Comparison of ENCODE assay signal across 1 cellular context in the genomic region with DNA sequence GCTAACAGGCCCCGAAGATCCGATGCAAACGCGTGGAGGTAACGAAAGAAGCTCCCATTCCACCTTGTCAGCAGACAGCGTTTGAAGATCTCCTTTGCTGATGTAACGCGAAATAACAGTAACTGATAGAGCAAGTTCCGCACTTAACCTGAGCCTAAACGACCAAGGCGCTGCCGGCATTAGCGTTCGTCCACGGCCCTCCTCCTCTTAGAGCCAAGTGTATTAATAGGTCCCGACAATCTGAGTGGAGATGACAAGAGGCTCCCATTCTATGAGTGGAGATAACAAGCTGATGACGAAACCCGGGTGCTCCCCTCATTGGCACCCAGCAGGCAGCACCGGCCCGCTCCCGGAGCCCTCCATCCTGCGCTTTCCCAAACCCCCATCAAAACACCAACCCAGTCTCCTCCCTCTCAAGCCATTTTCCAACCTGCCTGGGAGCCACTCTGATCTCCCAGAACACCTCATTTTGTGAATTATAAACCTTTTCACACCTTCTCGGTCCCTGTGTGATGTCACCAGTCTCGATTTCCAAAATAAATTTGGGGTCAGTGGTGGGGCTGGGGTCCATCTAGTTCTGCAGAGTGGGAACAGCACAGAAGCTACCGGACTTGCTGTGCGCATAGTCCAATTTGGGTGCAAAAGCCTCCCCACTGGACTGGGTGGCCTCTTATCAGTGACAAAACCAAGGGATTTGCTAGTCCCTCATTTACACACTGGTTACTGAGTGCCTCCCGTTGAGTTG.
TF ChIP-seq lines count a peak whose summit lies in the region.

No MANE protein-coding gene starts in this region.

TF ChIP-seq in IMR-90, 13 proteins besides CTCF, POLR2A, EP300 and RAD21:
- TF ChIP-seq MAFK (IDR thresholded peaks at IDR 0.05; ENCODE audit: low read depth, low read length) (no peak), MXI1 (IDR thresholded peaks at IDR 0.05; ENCODE audit: borderline replicate concordance, low read depth, low read length) (no peak), BHLHE40 (IDR thresholded peaks at IDR 0.05; ENCODE audit: low read depth, low read length) (no peak), RFX5 (IDR thresholded peaks at IDR 0.05; ENCODE audit: low read depth, low read length) (no peak), CEBPB (IDR thresholded peaks at IDR 0.05; ENCODE audit: low read depth, low read length) (no peak), CHD1 (IDR thresholded peaks at IDR 0.05; ENCODE audit: low read depth, low read length) (no peak), NFE2L2 (IDR thresholded peaks at IDR 0.05; ENCODE audit: low read depth, low read length) (no peak), MAZ (IDR thresholded peaks at IDR 0.05; ENCODE audit: borderline replicate concordance, low read depth, low read length) (no peak), RCOR1 (IDR thresholded peaks at IDR 0.05; ENCODE audit: insufficient replicate concordance, low read length) (no peak), FOS (IDR thresholded peaks at IDR 0.05; ENCODE audit: low read depth, low read length) (no peak), SMC3 (IDR thresholded peaks at IDR 0.05; ENCODE audit: low read depth, low read length) (no peak)
- TF ChIP-seq, protein P1, sequence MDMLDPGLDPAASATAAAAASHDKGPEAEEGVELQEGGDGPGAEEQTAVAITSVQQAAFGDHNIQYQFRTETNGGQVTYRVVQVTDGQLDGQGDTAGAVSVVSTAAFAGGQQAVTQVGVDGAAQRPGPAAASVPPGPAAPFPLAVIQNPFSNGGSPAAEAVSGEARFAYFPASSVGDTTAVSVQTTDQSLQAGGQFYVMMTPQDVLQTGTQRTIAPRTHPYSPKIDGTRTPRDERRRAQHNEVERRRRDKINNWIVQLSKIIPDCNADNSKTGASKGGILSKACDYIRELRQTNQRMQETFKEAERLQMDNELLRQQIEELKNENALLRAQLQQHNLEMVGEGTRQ (IDR thresholded peaks at IDR 0.05; ENCODE audit: low read depth, low read length) = no peak
- TF ChIP-seq, protein P2, sequence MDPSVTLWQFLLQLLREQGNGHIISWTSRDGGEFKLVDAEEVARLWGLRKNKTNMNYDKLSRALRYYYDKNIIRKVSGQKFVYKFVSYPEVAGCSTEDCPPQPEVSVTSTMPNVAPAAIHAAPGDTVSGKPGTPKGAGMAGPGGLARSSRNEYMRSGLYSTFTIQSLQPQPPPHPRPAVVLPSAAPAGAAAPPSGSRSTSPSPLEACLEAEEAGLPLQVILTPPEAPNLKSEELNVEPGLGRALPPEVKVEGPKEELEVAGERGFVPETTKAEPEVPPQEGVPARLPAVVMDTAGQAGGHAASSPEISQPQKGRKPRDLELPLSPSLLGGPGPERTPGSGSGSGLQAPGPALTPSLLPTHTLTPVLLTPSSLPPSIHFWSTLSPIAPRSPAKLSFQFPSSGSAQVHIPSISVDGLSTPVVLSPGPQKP (IDR thresholded peaks at IDR 0.05; ENCODE audit: borderline replicate concordance, low read depth, low read length) = no peak
TF ChIP-seq in IMR-90: peak in this region for 0.
